16 cellular contexts compared by ENCODE assay signal in genomic region chr7:127730658-127731276, GRCh38.
DNase-seq lines count a peak whose midpoint lies in the region; ATAC-seq and TF ChIP-seq lines count a peak whose summit lies in the region.
"Had no signal": no experiment of that assay in that cellular context is flagged by ENCODE, and none has a peak within 500 bp of the region (broad histone marks: within the 10 kb centered on the region; RNA-seq: fewer than 3 reads in every experiment).

No MANE protein-coding gene starts in this region.

- H3K23ac ChIP-seq in H9 (ENCODE audit: insufficient read length, low read depth, low read length): no peak overlapping the region

- H3K36me3 Mint-ChIP-seq in H9 (ENCODE audit: insufficient read depth in 1 of 3, low read depth in 3 of 3) (peaks cover 16 to 47% (median 47%) of the 10 kb centered on the region in 3 experiments; a peak in 6 of 7 replicates), T-helper 17 cell (ENCODE audit: low read depth) (peaks cover 16% of the 10 kb centered on the region), glutamatergic neuron (ENCODE audit: unreplicated experiment) (no peaks in the 10 kb centered on the region)

- no CpG with 5 or more reads among the region's 13 CpGs for WGBS in H9 (ENCODE audit: extremely low coverage, insufficient read length, low lambda C conversion rate)

- no peak overlapping the region for H3K56ac ChIP-seq in H9 (ENCODE audit: insufficient read length, low read depth, low read length)

- no peak overlapping the region for H3K4ac ChIP-seq in H9 (ENCODE audit: low read depth, low read length)

- H3K4me2 ChIP-seq in H9 (ENCODE audit: insufficient read depth, insufficient read length, low read length): no peak overlapping the region

- H2AK5ac ChIP-seq in H9 (ENCODE audit: insufficient read length, low read length): no peak overlapping the region

- no peaks in the 10 kb centered on the region for H3K23me2 ChIP-seq in H9 (ENCODE audit: insufficient read length, low read depth, low read length, poor library complexity, severe bottlenecking)

- H3K79me1 ChIP-seq in H9 (ENCODE audit: insufficient read depth, low read depth, low read length, poor library complexity, severe bottlenecking): peaks cover 12% of the 10 kb centered on the region

- ATAC-seq in T-helper 17 cell: no peak

- no peak overlapping the region for H4K8ac ChIP-seq in H9 (replicated peaks; ENCODE audit: insufficient read length, low read depth, low read length)

- H3K9me3 ChIP-seq in H9 (ENCODE audit: control insufficient read depth, low read depth, low read length) (no peaks in the 10 kb centered on the region), T-helper 17 cell (ENCODE audit: control insufficient read depth, low read length, poor library complexity, severe bottlenecking) (no peaks in the 10 kb centered on the region)
- H3K9me3 ChIP-seq: Peyer's patch, SJSA1 had no signal

- H3K4me3 Mint-ChIP-seq in H9: no peak overlapping the region
- no peak overlapping the region for H3K4me3 Mint-ChIP-seq in T-helper 17 cell
- peak overlapping the region; percentile 23 for H3K4me3 Mint-ChIP-seq in glutamatergic neuron (ENCODE audit: unreplicated experiment)
- H3K4me3 Mint-ChIP-seq: CD14-positive monocyte had no signal

- H3K4me1 ChIP-seq in H9 (ENCODE audit: insufficient read depth, low read length): peaks cover 5% of the 10 kb centered on the region; the same call in 1 of the 2 replicates
- H3K4me1 ChIP-seq: Peyer's patch, SJSA1 had no signal

- H2BK5ac ChIP-seq in H9 (ENCODE audit: insufficient read length, low read length): no peak overlapping the region

- DNase-seq in H9 (peak; percentile 43), T-helper 17 cell (no peak), glutamatergic neuron (no peak), posterior cingulate gyrus (peak in 6 of 10 donors; percentile 20 to 88 (median 30)), T-helper 2 cell (no peak), cardiac septum (ENCODE audit: low spot score) (no peak)
- DNase-seq in stimulated activated CD4-positive, alpha-beta T cell treated with anti-CD3 and anti-CD28 coated beads, Interleukin-1b, Interleukin-23, amount 100 ng/mL, for 48 hours: no peak
- DNase-seq: AML-193, DND-41, HCEC 1CT, KBM-7, NCI-H1930, NCI-H69, Peyer's patch had no signal

- H2BK15ac ChIP-seq in H9 (ENCODE audit: low read depth, low read length): no peak overlapping the region

- H3K9ac ChIP-seq in H9 (ENCODE audit: extremely low read depth, insufficient read length, low read length): no peak overlapping the region

- no peak overlapping the region for H4K5ac ChIP-seq in H9 (ENCODE audit: insufficient read length, low read depth, low read length)

- H3T11ph ChIP-seq in H9 (ENCODE audit: low read length): no peak overlapping the region

- no peaks in the 10 kb centered on the region for H3K27me3 ChIP-seq in H9 (ENCODE audit: insufficient read depth, low read length)
- H3K27me3 ChIP-seq: Peyer's patch, SJSA1 had no signal

- no peak overlapping the region for H2BK20ac ChIP-seq in H9 (ENCODE audit: low read depth, low read length, poor library complexity, severe bottlenecking)

- H2BK12ac ChIP-seq in H9 (ENCODE audit: insufficient read length, low read depth, low read length): no peak overlapping the region

- H2BK120ac ChIP-seq in H9 (ENCODE audit: low read depth, low read length, poor library complexity, severe bottlenecking): no peak overlapping the region

- H4K91ac ChIP-seq in H9 (ENCODE audit: insufficient read length, low read depth, low read length): no peak overlapping the region

- H3K27ac Mint-ChIP-seq in H9: peak overlapping the region in 1 of 3 experiments; percentile 28; a peak in 2 of 7 replicates
- peak overlapping the region; percentile 72 for H3K27ac Mint-ChIP-seq in T-helper 17 cell
- peak overlapping the region; percentile 11 for H3K27ac Mint-ChIP-seq in glutamatergic neuron (ENCODE audit: unreplicated experiment)

- H3K27me3 Mint-ChIP-seq in H9 (ENCODE audit: low read depth) (peaks cover 3% of the 10 kb centered on the region), T-helper 17 cell (no peaks in the 10 kb centered on the region), glutamatergic neuron (ENCODE audit: unreplicated experiment) (peaks cover 4% of the 10 kb centered on the region)

- peaks cover 41 to 55% of the 10 kb centered on the region in 2 experiments for H3K4me1 Mint-ChIP-seq in H9
- H3K4me1 Mint-ChIP-seq in T-helper 17 cell: peaks cover 39% of the 10 kb centered on the region
- peaks cover 51% of the 10 kb centered on the region for H3K4me1 Mint-ChIP-seq in glutamatergic neuron (ENCODE audit: low read depth, unreplicated experiment)

- H3K18ac ChIP-seq in H9 (ENCODE audit: insufficient read length, low read depth, low read length): peak overlapping the region; percentile 59

- H3K14ac ChIP-seq in H9 (ENCODE audit: insufficient read depth, low read length): no peak overlapping the region

- TF ChIP-seq CTCF in H9 (conservative IDR thresholded peaks at IDR 0.05) (no peak), glutamatergic neuron (IDR thresholded peaks at IDR 0.05; ENCODE audit: partially characterized antibody, unreplicated experiment) (no peak)

- no peaks in the 10 kb centered on the region; the same call in 1 of the 2 replicates for H3K79me2 ChIP-seq in H9 (ENCODE audit: insufficient read depth, low read length)

- H3K27ac ChIP-seq in H9 (ENCODE audit: insufficient read length, low read depth, low read length): no peak overlapping the region
- H3K27ac ChIP-seq: Peyer's patch, SJSA1 had no signal

- intact Hi-C loops in posterior cingulate gyrus (cut with DNase I) (no loop called here), cardiac septum (cut with DNase I) (no loop called here)

- no peaks in the 10 kb centered on the region for H4K20me1 ChIP-seq in H9 (ENCODE audit: control insufficient read depth, insufficient read depth, insufficient read length)

- H2AFZ ChIP-seq in H9 (ENCODE audit: low read length): no peak overlapping the region

- H3K9me3 Mint-ChIP-seq in H9: no peaks in the 10 kb centered on the region
- H3K9me3 Mint-ChIP-seq in glutamatergic neuron (ENCODE audit: unreplicated experiment): peaks cover 2% of the 10 kb centered on the region
- H3K9me3 Mint-ChIP-seq: CD14-positive monocyte had no signal

Comparison
In these comparisons a context has a peak if more than half of its experiments do, and no peak if none do; other contexts are left out.
1. DNase-seq: peak in H9 (single experiment) and posterior cingulate gyrus (6 of 10); none in T-helper 17 cell (0 of 3), glutamatergic neuron (single experiment), stimulated activated CD4-positive, alpha-beta T cell treated with anti-CD3 and anti-CD28 coated beads, Interleukin-1b, Interleukin-23, amount 100 ng/mL, for 48 hours (single experiment), T-helper 2 cell (0 of 5) and cardiac septum (single experiment).